8 cellular contexts compared by ENCODE assay signal in the genomic region with DNA sequence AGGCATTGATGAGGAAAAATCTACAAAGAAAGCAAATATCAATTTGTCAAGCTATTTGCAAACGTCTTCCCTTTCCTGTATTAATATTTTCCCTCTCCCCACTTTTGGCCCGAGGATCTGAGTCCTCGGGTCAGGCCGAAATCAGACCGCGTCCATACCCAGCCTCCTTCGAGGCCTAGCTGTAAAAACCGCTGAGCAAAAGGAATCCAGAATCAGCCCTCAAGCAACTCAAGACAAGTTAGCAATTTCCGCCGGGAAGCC. TPM values are rescaled to one million over a fixed set of nuclear protein-coding genes. Genes with fewer than 3 reads are reported as not detected.
DNase-seq lines count a peak whose midpoint lies in the region; ATAC-seq and TF ChIP-seq lines count a peak whose summit lies in the region.

No MANE protein-coding gene starts in this region.

- TF ChIP-seq CTCF in sigmoid colon (IDR thresholded peaks at IDR 0.05), result no peak

- no peaks in the 10 kb centered on the region for H3K27me3 ChIP-seq in NT2/D1 (ENCODE audit: insufficient read depth, insufficient read length)
- H3K27me3 ChIP-seq in sigmoid colon, result no peaks in the 10 kb centered on the region

- TF ChIP-seq POLR2A in sigmoid colon (IDR thresholded peaks at IDR 0.05), result no peak

- peaks cover 36% of the 10 kb centered on the region for H3K36me3 Mint-ChIP-seq in stimulated activated naive CD8-positive, alpha-beta T cell treated with anti-CD3 and anti-CD28 coated beads, Interleukin-15, Interleukin-2, amounts not matched to agents 100 ng/mL and 50 ng/mL, for 24 hours (ENCODE audit: low read depth)

- H3K27ac Mint-ChIP-seq in stimulated activated naive CD8-positive, alpha-beta T cell treated with anti-CD3 and anti-CD28 coated beads, Interleukin-15, Interleukin-2, amounts not matched to agents 100 ng/mL and 50 ng/mL, for 24 hours, result peak overlapping the region; percentile 97

- no peak for ATAC-seq in stimulated activated naive CD8-positive, alpha-beta T cell treated with anti-CD3 and anti-CD28 coated beads, Interleukin-15, Interleukin-2, amounts not matched to agents 100 U/mL and 50 U/mL, for 24 hours
- ATAC-seq in GM21515 (IDR thresholded peaks at IDR 0.05; ENCODE audit: unreplicated experiment), result no peak

- TF ChIP-seq EP300 in sigmoid colon (IDR thresholded peaks at IDR 0.05), result no peak

- H3K9me3 ChIP-seq in NT2/D1 (ENCODE audit: insufficient read depth, low read length) (no peaks in the 10 kb centered on the region), sigmoid colon (no peaks in the 10 kb centered on the region)

- peak overlapping the region; percentile 97 for H3K27ac ChIP-seq in epithelial cell of prostate
- H3K27ac ChIP-seq in sigmoid colon, result peak overlapping the region; percentile 97 to 100 (median 99)

- no peak for DNase-seq in stimulated activated naive CD8-positive, alpha-beta T cell treated with anti-CD3 and anti-CD28 coated beads, Interleukin-15, Interleukin-2, amounts not matched to agents 100 U/mL and 50 U/mL, for 24 hours
- DNase-seq in NT2/D1 (ENCODE audit: low read depth, low spot score) (no peak), epithelial cell of prostate (ENCODE audit: low read depth, low spot score) (no peak), sigmoid colon (no peak), NCI-H345 (lab: John Stamatoyannopoulos, UW) (no peak), EL (no peak)

- H3K27me3 Mint-ChIP-seq in stimulated activated naive CD8-positive, alpha-beta T cell treated with anti-CD3 and anti-CD28 coated beads, Interleukin-15, Interleukin-2, amounts not matched to agents 100 ng/mL and 50 ng/mL, for 24 hours, result no peaks in the 10 kb centered on the region

- H3K36me3 ChIP-seq in NT2/D1 (ENCODE audit: insufficient read depth, insufficient read length, low read length) (peaks cover 28% of the 10 kb centered on the region), sigmoid colon (peaks cover 0 to 4% (median 0%) of the 10 kb centered on the region in 4 donors)

- 1% methylated on average over 10 of the region's 10 CpGs for WGBS in sigmoid colon, 2 donors

- peak overlapping the region; percentile 92 for H3K4me3 Mint-ChIP-seq in stimulated activated naive CD8-positive, alpha-beta T cell treated with anti-CD3 and anti-CD28 coated beads, Interleukin-15, Interleukin-2, amounts not matched to agents 100 ng/mL and 50 ng/mL, for 24 hours

- H3K4me1 Mint-ChIP-seq in stimulated activated naive CD8-positive, alpha-beta T cell treated with anti-CD3 and anti-CD28 coated beads, Interleukin-15, Interleukin-2, amounts not matched to agents 100 ng/mL and 50 ng/mL, for 24 hours (ENCODE audit: low read depth), result peaks cover 38% of the 10 kb centered on the region

- H3K4me1 ChIP-seq in NT2/D1 (ENCODE audit: insufficient read depth, insufficient read length) (no peaks in the 10 kb centered on the region), sigmoid colon (peaks cover 0 to 35% (median 22%) of the 10 kb centered on the region in 4 donors)

- peak overlapping the region; percentile 87 for H3K9ac ChIP-seq in NT2/D1 (ENCODE audit: insufficient read length, low read depth)

- H3K9me3 Mint-ChIP-seq in stimulated activated naive CD8-positive, alpha-beta T cell treated with anti-CD3 and anti-CD28 coated beads, Interleukin-15, Interleukin-2, amounts not matched to agents 100 ng/mL and 50 ng/mL, for 24 hours, result no peaks in the 10 kb centered on the region

- intact Hi-C loops in sigmoid colon (cut with DNase I), result loop anchor here (2.0 kb wide), 1 partner anchor 24 kb away; a partner anchor contains a TSS

- H3K4me3 ChIP-seq in NT2/D1 (ENCODE audit: insufficient read length, low read depth) (peak overlapping the region; percentile 99), sigmoid colon (peak overlapping the region; percentile 82 to 99 (median 94))

RNA-seq across cellular contexts. Expression of a gene that starts 0.4 kb away (rescaled TPM):
- 10 to 100 TPM; 30.6 to 67.1 (median 46.4) TPM for total RNA-seq in sigmoid colon
- polyA plus RNA-seq in sigmoid colon, result 10 to 100 TPM; 25.2 to 40.5 (median 39.5) TPM

RNA-seq across cellular contexts. Expression of a gene that starts 24.1 kb away (rescaled TPM):
- total RNA-seq in sigmoid colon, result 10 to 100 TPM; 21.9 to 28.5 (median 24.9) TPM
- 1 to 10 TPM; 5.4 to 7.4 (median 6.2) TPM for polyA plus RNA-seq in sigmoid colon

RNA-seq across cellular contexts. Expression of a gene that starts 24.2 kb away (rescaled TPM):
- total RNA-seq in sigmoid colon, result 1 to 10 TPM in 2 of 4 donors, under 1 TPM in 2; 0.66 to 1.4 (median 0.96) TPM
- polyA plus RNA-seq in sigmoid colon, result 1 to 10 TPM in 2 of 3 donors, under 1 TPM in 1; 0.60 to 4.0 (median 1.4) TPM
